In the genomic region with DNA sequence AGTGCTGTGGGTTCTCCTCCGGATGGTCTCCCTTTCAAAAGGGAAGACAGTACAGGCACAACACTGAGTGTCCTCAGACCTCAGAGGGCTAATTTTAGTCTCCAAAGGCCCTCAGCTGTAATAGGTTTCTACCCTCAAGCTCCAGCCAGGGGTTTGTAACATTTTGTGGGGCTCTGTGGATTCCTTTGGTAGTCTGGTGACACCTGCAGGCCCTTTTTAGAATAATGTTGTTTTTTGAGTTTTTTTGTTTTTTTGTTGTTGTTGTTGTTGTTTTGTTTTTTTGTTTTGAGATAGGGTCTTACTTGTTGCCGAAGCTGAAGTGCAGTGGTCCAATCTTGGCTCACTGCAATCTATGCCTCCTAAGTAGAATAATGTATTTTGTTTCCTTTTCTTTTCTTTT, we compare ENCODE assay signal across 10 cellular contexts. TPM values are rescaled to one million over a fixed set of nuclear protein-coding genes. Genes with fewer than 3 reads are reported as not detected.
DNase-seq lines count a peak whose midpoint lies in the region; ATAC-seq, FAIRE-seq and TF ChIP-seq lines count a peak whose summit lies in the region.
"Had no signal": no experiment of that assay in that cellular context is flagged by ENCODE, and none has a peak within 500 bp of the region (broad histone marks: within the 10 kb centered on the region; RNA-seq: fewer than 3 reads in every experiment).

No MANE protein-coding gene starts in this region.

- H3K27ac ChIP-seq in H9 (ENCODE audit: insufficient read length, low read depth, low read length), result no peak overlapping the region
- H3K27ac ChIP-seq: SK-N-MC had no signal

- H3K27ac Mint-ChIP-seq in H9 (no peak overlapping the region; a peak in 1 of 7 replicates), WTC11 (no peak overlapping the region)

- no peak for FAIRE-seq in GM12891 (lab: Jason Lieb, UNC)

- H2AK5ac ChIP-seq in H9 (ENCODE audit: insufficient read length, low read length), result no peak overlapping the region

- H4K8ac ChIP-seq in H9 (replicated peaks; ENCODE audit: insufficient read length, low read depth, low read length), result no peak overlapping the region

- no peak overlapping the region for H2BK20ac ChIP-seq in H9 (ENCODE audit: low read depth, low read length, poor library complexity, severe bottlenecking)

- H3K79me1 ChIP-seq in H9 (ENCODE audit: insufficient read depth, low read depth, low read length, poor library complexity, severe bottlenecking), result no peaks in the 10 kb centered on the region

- no peaks in the 10 kb centered on the region for H3K9me3 ChIP-seq in H9 (ENCODE audit: control insufficient read depth, low read depth, low read length)

- peak; percentile 28 for DNase-seq in ACHN
- no peak for DNase-seq in H9
- DNase-seq in WTC11 (ENCODE audit: low spot score), result no peak
- DNase-seq in iPS-NIHi7 (ENCODE audit: extremely low spot score), result peak; percentile 41
- DNase-seq in ecto neural progenitor cell (ENCODE audit: low spot score), result no peak
- no peak for DNase-seq in GM12891 (ENCODE audit: insufficient read length, low spot score)
- DNase-seq: cerebellar nuclear complex had no signal

- no peak overlapping the region for H3K9ac ChIP-seq in H9 (ENCODE audit: extremely low read depth, insufficient read length, low read length)

- H3K14ac ChIP-seq in H9 (ENCODE audit: insufficient read depth, low read length), result no peak overlapping the region

- ATAC-seq in WTC11 (peak; percentile 43), GM19023 (IDR thresholded peaks at IDR 0.05; ENCODE audit: unreplicated experiment) (no peak), GM19467 (IDR thresholded peaks at IDR 0.05; ENCODE audit: unreplicated experiment) (no peak)

- no peaks in the 10 kb centered on the region for H3K4me1 ChIP-seq in H9 (ENCODE audit: insufficient read depth, low read length)

- H3K23ac ChIP-seq in H9 (ENCODE audit: insufficient read length, low read depth, low read length), result no peak overlapping the region

- CTCF ChIA-PET in WTC11 (lab: Charles Lee), result interaction anchor here (0.5 to 1.4 kb wide), 20 partner anchors 10 to 307 kb away, joined by 3 to 22 read pairs (median 4); partner anchors contain the start of genes SLC25A33 and TMEM201

- no peaks in the 10 kb centered on the region for H3K79me2 ChIP-seq in H9 (ENCODE audit: insufficient read depth, low read length)

- H3K27me3 Mint-ChIP-seq in H9 (ENCODE audit: low read depth) (no peaks in the 10 kb centered on the region), WTC11 (ENCODE audit: low read depth) (no peaks in the 10 kb centered on the region)

- H2BK15ac ChIP-seq in H9 (ENCODE audit: low read depth, low read length), result no peak overlapping the region

- no peak overlapping the region for H2BK12ac ChIP-seq in H9 (ENCODE audit: insufficient read length, low read depth, low read length)

- H3K4me2 ChIP-seq in H9 (ENCODE audit: insufficient read depth, insufficient read length, low read length), result no peak overlapping the region

- H2BK120ac ChIP-seq in H9 (ENCODE audit: low read depth, low read length, poor library complexity, severe bottlenecking), result no peak overlapping the region

- no peak overlapping the region for H4K91ac ChIP-seq in H9 (ENCODE audit: insufficient read length, low read depth, low read length)

- H2AFZ ChIP-seq in H9 (ENCODE audit: low read length), result no peak overlapping the region

- in situ Hi-C loops in ACHN (cut with HindIII; ENCODE audit: low pct_ligation_motif_present, low pct_unique_long_range_greater_than_20kb, low sequenced_read_pairs), result no loop called here

- no peaks in the 10 kb centered on the region for H3K27me3 ChIP-seq in H9 (ENCODE audit: insufficient read depth, low read length)

- no peak overlapping the region for H2BK5ac ChIP-seq in H9 (ENCODE audit: insufficient read length, low read length)

- H3K4me3 Mint-ChIP-seq in H9, result no peak overlapping the region
- no peak overlapping the region for H3K4me3 Mint-ChIP-seq in WTC11

- no peaks in the 10 kb centered on the region for H3K4me1 Mint-ChIP-seq in H9
- H3K4me1 Mint-ChIP-seq in WTC11, result no peaks in the 10 kb centered on the region

- no peak for TF ChIP-seq POLR2A in GM12891 (IDR thresholded peaks at IDR 0.05; ENCODE audit: low read depth, low read length)

- H4K5ac ChIP-seq in H9 (ENCODE audit: insufficient read length, low read depth, low read length), result no peak overlapping the region

- POLR2A ChIA-PET in WTC11 (lab: Charles Lee), result no interaction called here

- peak; percentile 65 for TF ChIP-seq CTCF in H9 (conservative IDR thresholded peaks at IDR 0.05)
- 0 out of 2 replicates have a peak, but pooled peaks have one; percentile 17 for TF ChIP-seq CTCF in WTC11 (IDR thresholded peaks at IDR 0.05)

- H4K20me1 ChIP-seq in H9 (ENCODE audit: control insufficient read depth, insufficient read depth, insufficient read length), result no peaks in the 10 kb centered on the region

- H3K4ac ChIP-seq in H9 (ENCODE audit: low read depth, low read length), result no peak overlapping the region

- H3K9me3 Mint-ChIP-seq in H9 (no peaks in the 10 kb centered on the region), WTC11 (no peaks in the 10 kb centered on the region)

- no peak overlapping the region for H3K18ac ChIP-seq in H9 (ENCODE audit: insufficient read length, low read depth, low read length)

- H3K36me3 Mint-ChIP-seq in H9 (ENCODE audit: insufficient read depth in 1 of 3, low read depth in 3 of 3), result peaks cover 21 to 45% (median 44%) of the 10 kb centered on the region in 3 experiments
- H3K36me3 Mint-ChIP-seq in WTC11, result peaks cover 33% of the 10 kb centered on the region

- H3K23me2 ChIP-seq in H9 (ENCODE audit: insufficient read length, low read depth, low read length, poor library complexity, severe bottlenecking), result no peaks in the 10 kb centered on the region

- WGBS in H9 (ENCODE audit: extremely low coverage, insufficient read length, low lambda C conversion rate), result no CpG with 5 or more reads among the region's 2 CpGs

- H3K56ac ChIP-seq in H9 (ENCODE audit: insufficient read length, low read depth, low read length), result no peak overlapping the region

- no peak overlapping the region for H3T11ph ChIP-seq in H9 (ENCODE audit: low read length)

TF ChIP-seq in WTC11, 78 proteins besides CTCF, POLR2A, EP300 and RAD21 (continues in another document):
- TF ChIP-seq NFE2L1 (CRISPR knock-in tag; IDR thresholded peaks at IDR 0.05), result no peak
- TF ChIP-seq, protein P1, sequence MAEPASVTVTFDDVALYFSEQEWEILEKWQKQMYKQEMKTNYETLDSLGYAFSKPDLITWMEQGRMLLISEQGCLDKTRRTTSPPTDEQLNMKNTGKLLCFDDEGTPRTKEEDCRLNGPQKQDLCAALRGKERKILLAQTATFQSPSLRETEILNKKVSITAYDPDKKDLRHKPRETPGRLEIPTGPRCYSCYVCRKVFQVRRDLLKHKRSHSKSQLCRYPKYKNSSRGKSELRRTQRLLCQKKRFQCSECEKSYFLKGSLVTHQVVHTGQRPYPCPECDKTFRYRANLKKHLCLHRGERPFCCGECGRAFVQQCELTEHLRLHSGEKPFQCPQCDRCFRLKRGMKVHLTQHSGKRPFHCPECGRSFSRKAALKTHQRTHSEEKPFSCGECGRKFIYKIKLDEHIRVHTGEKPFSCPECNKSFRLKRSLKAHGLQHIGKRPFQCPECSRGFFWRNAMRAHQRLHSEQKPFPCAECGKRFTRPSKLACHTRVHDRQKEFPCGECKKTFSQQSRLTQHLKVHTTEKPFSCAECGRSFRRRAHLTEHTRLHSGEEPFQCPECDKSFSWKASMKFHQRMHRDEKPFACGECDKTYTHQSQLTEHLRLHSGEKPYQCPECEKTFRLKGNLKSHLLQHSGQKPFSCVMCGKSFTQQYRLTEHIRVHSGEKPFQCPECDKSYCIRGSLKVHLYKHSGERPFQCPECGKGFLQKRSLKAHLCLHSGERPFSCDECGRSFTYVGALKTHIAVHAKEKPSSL (CRISPR knock-in tag; conservative IDR thresholded peaks at IDR 0.05), result no peak
- no peak for TF ChIP-seq ZNF219 (CRISPR knock-in tag; IDR thresholded peaks at IDR 0.05; ENCODE audit: borderline replicate concordance)
- no peak for TF ChIP-seq USF2 (CRISPR knock-in tag; IDR thresholded peaks at IDR 0.05)

TF ChIP-seq in GM12891, 5 proteins besides CTCF, POLR2A, EP300 and RAD21:
- TF ChIP-seq POU2F2 (IDR thresholded peaks at IDR 0.05; ENCODE audit: low read depth, low read length), result no peak
- TF ChIP-seq POLR2AphosphoS5 (IDR thresholded peaks at IDR 0.05; ENCODE audit: low read depth, low read length), result no peak
- TF ChIP-seq TAF1 (IDR thresholded peaks at IDR 0.05; ENCODE audit: low read depth, low read length), result no peak
- no peak for TF ChIP-seq PAX5 (IDR thresholded peaks at IDR 0.05; ENCODE audit: insufficient read depth, low read length, severe bottlenecking)
- TF ChIP-seq SPI1 (IDR thresholded peaks at IDR 0.05; ENCODE audit: low read depth, low read length), result no peak

RNA-seq across cellular contexts. Expression of gene TMEM201, which starts 15.0 kb away (rescaled TPM):
- total RNA-seq in H9 (2021) (31.0 and 31.3 TPM in 2 replicates), WTC11 (2021) (25.9 to 30.4 TPM (median 26.7 TPM) in 3 replicates)
- polyA plus RNA-seq in GM12891 (2012; ENCODE audit: low read depth, missing spikeins), result 7.1 TPM

RNA-seq across cellular contexts. Expression of gene SLC25A33, which starts 34.5 kb away (rescaled TPM):
- total RNA-seq in H9 (2021), result 8.8 and 9.4 TPM in 2 replicates
- total RNA-seq in WTC11 (2021), result 8.8 to 9.3 TPM (median 9.2 TPM) in 3 replicates
- polyA plus RNA-seq in GM12891 (2012; ENCODE audit: low read depth, missing spikeins), result 4.7 TPM

Comparison
In these comparisons a context has a peak if more than half of its experiments do, and no peak if none do; other contexts are left out.
1. DNase-seq: peak in ACHN (single experiment) and iPS-NIHi7 (single experiment); none in H9 (single experiment), WTC11 (single experiment), ecto neural progenitor cell (single experiment) and GM12891 (single experiment).